In the genomic region with DNA sequence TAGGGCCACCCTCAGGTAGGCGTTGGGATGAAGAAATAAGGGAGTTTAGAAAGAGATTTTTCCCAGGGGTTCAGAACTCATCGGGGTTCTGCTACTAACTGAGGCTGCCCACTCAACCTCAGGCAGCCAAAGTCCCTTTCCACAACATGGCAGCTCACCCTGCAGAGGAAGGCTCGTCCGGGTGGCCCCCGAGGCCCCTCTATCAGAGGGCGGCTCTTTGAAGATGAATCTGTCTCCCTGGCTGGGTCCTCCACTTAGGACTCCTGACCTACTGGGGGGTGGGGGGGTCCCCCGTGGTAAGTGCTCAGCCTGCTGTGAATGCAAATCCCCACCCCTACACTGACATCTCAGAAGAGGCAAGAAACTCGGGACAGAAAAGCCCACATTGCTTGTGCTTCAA, we compare ENCODE assay signal across 33 cellular contexts.
"Had no signal": no experiment of that assay in that cellular context is flagged by ENCODE, and none has a peak within 500 bp of the region (broad histone marks: within the 10 kb centered on the region; RNA-seq: fewer than 3 reads in every experiment).

No MANE protein-coding gene starts in this region.

- DNase-seq: activated B cell treated with CpG ODN at 0.5 μM for 24 hours; activated CD4-positive, alpha-beta memory T cell treated with anti-CD3 and anti-CD28 coated beads for 36 hours; activated CD4-positive, alpha-beta T cell treated with anti-CD3 and anti-CD28 coated beads for 4 hours; activated CD4-positive, alpha-beta T cell treated with anti-CD3 and anti-CD28 coated beads, Interleukin-2, amount 10 ng/mL, durations not matched to agents 7 days and 5 days; activated CD4-positive, CD25-positive, alpha-beta regulatory T cell treated with anti-CD3 and anti-CD28 coated beads, Interleukin-2, amount 50 U/mL, for 72 hours; activated CD8-positive, alpha-beta memory T cell treated with anti-CD3 and anti-CD28 coated beads, Interleukin-2, amount 50 U/mL, for 4 hours; activated CD8-positive, alpha-beta T cell treated with anti-CD3 and anti-CD28 coated beads for 36 hours; activated effector memory CD4-positive, alpha-beta T cell treated with anti-CD3 and anti-CD28 coated beads, Interleukin-2, amount 50 U/mL, for 16 hours; activated gamma-delta T cell treated with Interleukin-2 at 50 U/mL for 16 hours; activated naive CD4-positive, alpha-beta T cell; activated naive CD4-positive, alpha-beta T cell treated with anti-CD3 and anti-CD28 coated beads for 36 hours; activated naive CD4-positive, alpha-beta T cell treated with anti-CD3 and anti-CD28 coated beads, Interleukin-2, amount 50 U/mL, for 16 hours; activated naive CD8-positive, alpha-beta T cell treated with anti-CD3 and anti-CD28 coated beads for 36 hours; activated T-cell treated with anti-CD3 and anti-CD28 coated beads for 4 hours; activated T-cell treated with anti-CD3 and anti-CD28 coated beads, Interleukin-2, amount 50 U/mL, for 1 hour; activated T-cell treated with anti-CD3 and anti-CD28 coated beads, Interleukin-2, amount 50 U/mL, for 4 hours; activated T-cell treated with anti-CD3 and anti-CD28 coated beads, Interleukin-2, amount 50 U/mL, for 72 hours; adrenal gland; amniotic stem cell; aorta; body of pancreas; brain microvascular endothelial cell; central memory CD4-positive, alpha-beta T cell; T-helper 1 cell; T-helper 2 cell; T-helper 9 cell had no signal

- H3K36me3 ChIP-seq: adrenal gland, brain microvascular endothelial cell, breast epithelium had no signal

- H3K4me3 Mint-ChIP-seq: activated B cell treated with CpG ODN at 0.5 μM for 24 hours; activated CD4-positive, alpha-beta memory T cell treated with anti-CD3 and anti-CD28 coated beads for 36 hours; activated CD4-positive, alpha-beta T cell treated with anti-CD3 and anti-CD28 coated beads, Interleukin-2, amount 10 ng/mL, durations not matched to agents 7 days and 5 days; activated CD8-positive, alpha-beta T cell treated with anti-CD3 and anti-CD28 coated beads for 36 hours; activated naive CD4-positive, alpha-beta T cell treated with anti-CD3 and anti-CD28 coated beads for 36 hours; activated naive CD8-positive, alpha-beta T cell treated with anti-CD3 and anti-CD28 coated beads for 36 hours; activated T-cell treated with anti-CD3 and anti-CD28 coated beads, Interleukin-2, amount 50 U/mL, for 4 hours; activated T-cell treated with anti-CD3 and anti-CD28 coated beads, Interleukin-2, amount 50 U/mL, for 72 hours; activated T-helper 1 cell treated with anti-CD3 and anti-CD28 coated beads, Interleukin-12 subunit alpha, Interleukin-12 subunit beta, Interleukin-2, Interleukin-4 antibody, amounts not matched to agents 30 ng/mL and 10 ng/mL and 1 ng/mL, durations not matched to agents 14 hours and 24 hours and 36 hours; activated T-helper 17 cell treated with anti-CD3 and anti-CD28 coated beads, Interleukin-2, amount 50 U/mL, for 72 hours; T-helper 1 cell treated with Interleukin-12 subunit alpha and Interleukin-12 subunit beta and Interleukin-4 antibody, amounts not matched to agents 30 μg/mL and 1 μg/mL, for 36 hours; T-helper 2 cell treated with Interferon-gamma antibody and Interleukin-4, amounts not matched to agents 5 μg/mL and 100 μg/mL, for 36 hours had no signal

- H3K4me1 ChIP-seq: adrenal gland, body of pancreas, breast epithelium had no signal

- H3K9me3 ChIP-seq: adrenal gland, body of pancreas, breast epithelium had no signal

- H3K4me3 ChIP-seq: adrenal gland, body of pancreas, breast epithelium had no signal

- H3K4me1 Mint-ChIP-seq: activated B cell treated with CpG ODN at 0.5 μM for 24 hours; activated CD4-positive, alpha-beta T cell treated with anti-CD3 and anti-CD28 coated beads, Interleukin-2, amount 10 ng/mL, durations not matched to agents 7 days and 5 days; activated naive CD8-positive, alpha-beta T cell treated with anti-CD3 and anti-CD28 coated beads for 36 hours; activated T-helper 17 cell treated with anti-CD3 and anti-CD28 coated beads, Interleukin-2, amount 50 U/mL, for 72 hours had no signal

- H3K27ac ChIP-seq: adrenal gland, body of pancreas, brain microvascular endothelial cell, breast epithelium, VCaP had no signal

- H3K27me3 Mint-ChIP-seq: activated CD4-positive, alpha-beta T cell treated with anti-CD3 and anti-CD28 coated beads, Interleukin-2, amount 10 ng/mL, durations not matched to agents 7 days and 5 days; activated CD8-positive, alpha-beta T cell treated with anti-CD3 and anti-CD28 coated beads for 36 hours had no signal

- H3K27ac Mint-ChIP-seq: activated B cell treated with CpG ODN at 0.5 μM for 24 hours; activated CD4-positive, alpha-beta memory T cell treated with anti-CD3 and anti-CD28 coated beads for 36 hours; activated CD4-positive, alpha-beta T cell treated with anti-CD3 and anti-CD28 coated beads, Interleukin-2, amount 10 ng/mL, durations not matched to agents 7 days and 5 days; activated CD8-positive, alpha-beta T cell treated with anti-CD3 and anti-CD28 coated beads for 36 hours; activated naive CD4-positive, alpha-beta T cell treated with anti-CD3 and anti-CD28 coated beads for 36 hours; activated naive CD4-positive, alpha-beta T cell treated with anti-CD3 and anti-CD28 coated beads, Interleukin-2, amount 50 U/mL, for 72 hours; activated naive CD8-positive, alpha-beta T cell treated with anti-CD3 and anti-CD28 coated beads for 36 hours; activated T-cell treated with anti-CD3 and anti-CD28 coated beads, Interleukin-2, amount 50 U/mL, for 72 hours; activated T-helper 1 cell treated with anti-CD3 and anti-CD28 coated beads, Interleukin-12 subunit alpha, Interleukin-12 subunit beta, Interleukin-2, Interleukin-4 antibody, amounts not matched to agents 30 ng/mL and 10 ng/mL and 1 ng/mL, durations not matched to agents 14 hours and 24 hours and 36 hours; activated T-helper 17 cell treated with anti-CD3 and anti-CD28 coated beads, Interleukin-2, amount 50 U/mL, for 72 hours; T-helper 1 cell treated with Interleukin-12 subunit alpha and Interleukin-12 subunit beta and Interleukin-4 antibody, amounts not matched to agents 30 μg/mL and 1 μg/mL, for 36 hours; T-helper 2 cell treated with Interferon-gamma antibody and Interleukin-4, amounts not matched to agents 5 μg/mL and 100 μg/mL, for 36 hours had no signal

- H3K27me3 ChIP-seq: adrenal gland, body of pancreas, brain microvascular endothelial cell, breast epithelium had no signal

- ATAC-seq: activated CD8-positive, alpha-beta T cell treated with anti-CD3 and anti-CD28 coated beads for 36 hours; activated naive CD4-positive, alpha-beta T cell treated with anti-CD3 and anti-CD28 coated beads, Interleukin-2, amount 50 U/mL, for 72 hours; activated T-cell treated with anti-CD3 and anti-CD28 coated beads, Interleukin-2, amount 50 U/mL, for 4 hours; activated T-cell treated with anti-CD3 and anti-CD28 coated beads, Interleukin-2, amount 50 U/mL, for 72 hours; activated T-helper 17 cell treated with anti-CD3 and anti-CD28 coated beads, Interleukin-2, amount 50 U/mL, for 72 hours; body of pancreas had no signal

- H3K9me3 Mint-ChIP-seq: activated B cell treated with CpG ODN at 0.5 μM for 24 hours; activated CD4-positive, alpha-beta memory T cell treated with anti-CD3 and anti-CD28 coated beads for 36 hours; activated CD4-positive, alpha-beta T cell treated with anti-CD3 and anti-CD28 coated beads, Interleukin-2, amount 10 ng/mL, durations not matched to agents 7 days and 5 days; activated CD8-positive, alpha-beta T cell treated with anti-CD3 and anti-CD28 coated beads for 36 hours; activated naive CD4-positive, alpha-beta T cell treated with anti-CD3 and anti-CD28 coated beads, Interleukin-2, amount 50 U/mL, for 72 hours; activated naive CD8-positive, alpha-beta T cell treated with anti-CD3 and anti-CD28 coated beads for 36 hours; activated T-cell treated with anti-CD3 and anti-CD28 coated beads, Interleukin-2, amount 50 U/mL, for 4 hours; activated T-cell treated with anti-CD3 and anti-CD28 coated beads, Interleukin-2, amount 50 U/mL, for 72 hours; activated T-helper 1 cell treated with anti-CD3 and anti-CD28 coated beads, Interleukin-12 subunit alpha, Interleukin-12 subunit beta, Interleukin-2, Interleukin-4 antibody, amounts not matched to agents 30 ng/mL and 10 ng/mL and 1 ng/mL, durations not matched to agents 14 hours and 24 hours and 36 hours; activated T-helper 17 cell treated with anti-CD3 and anti-CD28 coated beads, Interleukin-2, amount 50 U/mL, for 72 hours; T-helper 1 cell treated with Interleukin-12 subunit alpha and Interleukin-12 subunit beta and Interleukin-4 antibody, amounts not matched to agents 30 μg/mL and 1 μg/mL, for 36 hours; T-helper 2 cell treated with Interferon-gamma antibody and Interleukin-4, amounts not matched to agents 5 μg/mL and 100 μg/mL, for 36 hours had no signal

- H3K36me3 Mint-ChIP-seq: activated CD4-positive, alpha-beta memory T cell treated with anti-CD3 and anti-CD28 coated beads for 36 hours; activated naive CD4-positive, alpha-beta T cell treated with anti-CD3 and anti-CD28 coated beads, Interleukin-2, amount 50 U/mL, for 72 hours; activated naive CD8-positive, alpha-beta T cell treated with anti-CD3 and anti-CD28 coated beads for 36 hours had no signal
